17 cellular contexts compared by ENCODE assay signal in the genomic region with DNA sequence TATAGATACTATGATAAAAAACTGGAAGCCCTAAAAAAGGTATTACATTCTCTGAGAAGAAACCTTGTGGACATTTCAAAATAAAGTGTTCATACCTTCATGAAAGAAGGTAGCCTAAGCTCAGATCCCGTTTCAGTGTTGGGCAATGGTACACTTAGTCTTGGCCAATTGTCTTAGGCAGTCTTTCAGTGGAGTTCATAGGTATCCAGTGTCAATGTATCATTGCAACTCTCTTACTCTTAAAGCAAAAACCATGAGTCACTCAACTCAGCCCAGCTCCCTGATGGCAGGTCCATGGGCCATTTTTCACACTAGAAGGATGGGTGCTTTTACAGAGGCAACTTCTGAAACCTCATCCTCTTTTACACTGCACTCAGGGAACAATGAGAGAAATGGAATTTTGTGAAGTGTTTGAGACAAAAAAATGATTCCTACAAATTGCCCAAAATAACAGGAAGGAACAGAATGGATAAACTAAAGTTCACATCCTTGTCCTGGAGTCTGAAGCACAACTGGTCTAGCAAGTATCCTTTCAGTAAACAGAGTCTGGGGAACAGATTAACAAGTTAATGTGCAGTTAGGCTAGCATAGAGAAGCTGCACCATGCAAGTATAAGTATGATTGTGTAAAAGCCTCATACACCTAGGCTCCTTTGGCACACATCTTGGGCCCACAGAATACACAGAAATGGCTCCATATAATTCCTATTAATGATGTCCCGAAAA.
"Had no signal": no experiment of that assay in that cellular context is flagged by ENCODE, and none has a peak within 500 bp of the region (broad histone marks: within the 10 kb centered on the region; RNA-seq: fewer than 3 reads in every experiment).

No MANE protein-coding gene starts in this region.

- H3K27ac Mint-ChIP-seq: activated CD8-positive, alpha-beta T cell treated with anti-CD3 and anti-CD28 coated beads, Interleukin-2, amount 10 ng/mL, durations not matched to agents 7 days and 5 days; activated naive CD4-positive, alpha-beta T cell treated with anti-CD3 and anti-CD28 coated beads for 36 hours; T-cell; WTC11 had no signal

- H3K9me3 Mint-ChIP-seq: activated naive CD4-positive, alpha-beta T cell treated with anti-CD3 and anti-CD28 coated beads for 36 hours; nephron progenitor cell; T-cell; WTC11 had no signal

- H3K4me1 Mint-ChIP-seq: T-cell had no signal

- H3K27me3 ChIP-seq: heart right ventricle, uterus had no signal

- H3K36me3 ChIP-seq: heart right ventricle, uterus had no signal

- H3K9me3 ChIP-seq: heart right ventricle, uterus had no signal

- H3K27ac ChIP-seq: heart right ventricle, skin epidermis, uterus had no signal

- H3K4me3 ChIP-seq: heart right ventricle, skin epidermis, uterus had no signal

- H3K4me3 Mint-ChIP-seq: activated CD8-positive, alpha-beta T cell treated with anti-CD3 and anti-CD28 coated beads, Interleukin-2, amount 10 ng/mL, durations not matched to agents 7 days and 5 days; activated naive CD4-positive, alpha-beta T cell treated with anti-CD3 and anti-CD28 coated beads for 36 hours; nephron progenitor cell; T-cell; WTC11 had no signal

- H3K4me1 ChIP-seq: heart right ventricle, uterus had no signal

- ATAC-seq: activated CD8-positive, alpha-beta T cell treated with anti-CD3 and anti-CD28 coated beads, Interleukin-2, amount 10 ng/mL, durations not matched to agents 7 days and 5 days; heart right ventricle; left ventricle myocardium superior; T-cell; WTC11 had no signal

- DNase-seq: activated CD4-positive, alpha-beta T cell treated with anti-CD3 and anti-CD28 coated beads for 48 hours; activated CD8-positive, alpha-beta memory T cell treated with anti-CD3 and anti-CD28 coated beads, Interleukin-2, amount 50 U/mL, for 48 hours; activated CD8-positive, alpha-beta T cell treated with anti-CD3 and anti-CD28 coated beads, Interleukin-2, amount 10 ng/mL, durations not matched to agents 7 days and 5 days; activated naive CD4-positive, alpha-beta T cell treated with anti-CD3 and anti-CD28 coated beads for 36 hours; cerebellar nuclear complex; dermis blood vessel endothelial cell; heart right ventricle; kidney; left ventricle myocardium superior; mesendoderm; nephron progenitor cell; retina; T-cell; T1000; uterus had no signal
